ENCODE assay signal across 9 cellular contexts in the genomic region with DNA sequence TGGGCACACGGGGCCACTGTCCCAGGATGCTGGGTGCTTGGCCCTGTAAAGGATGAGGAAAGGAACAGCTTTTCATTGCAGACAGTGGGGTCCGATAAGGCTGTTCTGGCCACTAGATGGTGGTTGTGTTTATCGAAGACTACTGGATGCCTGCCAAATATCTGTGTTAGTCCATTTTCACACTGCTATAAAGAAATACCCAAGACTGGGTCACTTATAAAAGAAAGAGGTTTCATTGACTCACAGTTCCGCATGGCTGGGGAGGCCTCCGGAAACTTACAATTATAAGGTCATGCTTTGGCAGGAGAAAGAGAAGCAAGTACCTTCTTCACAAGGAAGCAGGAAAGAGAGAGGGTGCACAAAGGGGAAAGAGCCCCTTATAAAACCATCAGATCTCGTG. TPM values are rescaled to one million over a fixed set of nuclear protein-coding genes. Genes with fewer than 3 reads are reported as not detected.
DNase-seq lines count a peak whose midpoint lies in the region; ATAC-seq and TF ChIP-seq lines count a peak whose summit lies in the region.
"Had no signal": no experiment of that assay in that cellular context is flagged by ENCODE, and none has a peak within 500 bp of the region (broad histone marks: within the 10 kb centered on the region; RNA-seq: fewer than 3 reads in every experiment).

No MANE protein-coding gene starts in this region.

- ATAC-seq in aorta (ENCODE audit: low FRiP score) (no peak), WTC11 (no peak)

- H3K27ac Mint-ChIP-seq in chondrocyte (ENCODE audit: unreplicated experiment) (peak overlapping the region; percentile 46), neural progenitor cell (no peak overlapping the region), WTC11 (no peak overlapping the region)

- H3K4me1 Mint-ChIP-seq in chondrocyte (ENCODE audit: low read depth) (peaks cover 23% of the 10 kb centered on the region), neural progenitor cell (peaks cover 36% of the 10 kb centered on the region), WTC11 (peaks cover 11% of the 10 kb centered on the region)

- H3K4me1 ChIP-seq in neural progenitor cell (peaks cover 22% of the 10 kb centered on the region), aorta (ENCODE audit: control insufficient read depth in 1 of 2, insufficient read depth in 2 of 2, low read length in 2 of 2) (no peaks in the 10 kb centered on the region)

- intact Hi-C loops in aorta (cut with DNase I): loop anchor here (2.0 to 10.0 kb wide), 2 partner anchors 286 to 398 kb away; no protein-coding TSS in a partner anchor

- H3K36me3 ChIP-seq in neural progenitor cell (no peaks in the 10 kb centered on the region), aorta (ENCODE audit: control insufficient read depth in 1 of 2, insufficient read depth in 2 of 2, low read length in 1 of 2) (peaks cover 3 to 6% of the 10 kb centered on the region in 2 donors)

- no peak overlapping the region for H3K27ac ChIP-seq in neural progenitor cell
- H3K27ac ChIP-seq in aorta (ENCODE audit: low read depth in 1 of 2, low read length in 2 of 2): no peak overlapping the region

- DNase-seq in HK-2 (ENCODE audit: unreplicated experiment): peak; percentile 13
- peak; percentile 62 for DNase-seq in NCI-H748 (lab: John Stamatoyannopoulos, UW; ENCODE audit: unreplicated experiment)
- no peak for DNase-seq in chondrocyte (ENCODE audit: low spot score)
- no peak for DNase-seq in neural progenitor cell (ENCODE audit: low spot score)
- DNase-seq in aorta: no peak
- no peak for DNase-seq in effector CD4-positive, alpha-beta T cell
- no peak for DNase-seq in WTC11 (ENCODE audit: low spot score)
- DNase-seq: activated CD4-positive, alpha-beta T cell treated with anti-CD3 and anti-CD28 coated beads for 1 hour; NCI-H187 had no signal

- H3K4me3 Mint-ChIP-seq in chondrocyte (ENCODE audit: unreplicated experiment) (no peak overlapping the region), neural progenitor cell (no peak overlapping the region), WTC11 (no peak overlapping the region)

- H3K27me3 Mint-ChIP-seq in chondrocyte (ENCODE audit: low read depth) (no peaks in the 10 kb centered on the region), neural progenitor cell (ENCODE audit: insufficient read depth, low read depth) (peaks cover 2% of the 10 kb centered on the region), WTC11 (ENCODE audit: low read depth) (no peaks in the 10 kb centered on the region)

- POLR2A ChIA-PET in WTC11 (lab: Charles Lee): no interaction called here

- no peaks in the 10 kb centered on the region for H4K20me1 ChIP-seq in neural progenitor cell (ENCODE audit: low read depth)

- CTCF ChIA-PET in WTC11 (lab: Charles Lee): interaction anchor here (1.0 to 4.1 kb wide), 3 partner anchors 286 to 394 kb away, joined by 4 to 49 read pairs (median 4); no protein-coding TSS in a partner anchor

- H3K9me3 Mint-ChIP-seq in chondrocyte (ENCODE audit: low read depth) (no peaks in the 10 kb centered on the region), neural progenitor cell (no peaks in the 10 kb centered on the region), WTC11 (no peaks in the 10 kb centered on the region)

- no peak overlapping the region for H3K9ac ChIP-seq in neural progenitor cell

- TF ChIP-seq CTCF in chondrocyte (IDR thresholded peaks at IDR 0.05) (peak; percentile 35), neural progenitor cell (IDR thresholded peaks at IDR 0.05) (peak; percentile 6), WTC11 (IDR thresholded peaks at IDR 0.05) (no peak)

- H3K4me3 ChIP-seq in neural progenitor cell: no peak overlapping the region
- H3K4me3 ChIP-seq in aorta (ENCODE audit: low read length in 2 of 2): no peak overlapping the region

- peaks cover 12% of the 10 kb centered on the region for H3F3A ChIP-seq in neural progenitor cell (ENCODE audit: low read depth)

- H3K9me3 ChIP-seq in neural progenitor cell (ENCODE audit: low read depth) (no peaks in the 10 kb centered on the region), aorta (ENCODE audit: control insufficient read depth, low read length) (no peaks in the 10 kb centered on the region)

- H3K36me3 Mint-ChIP-seq in chondrocyte (ENCODE audit: low read depth) (peaks cover 6% of the 10 kb centered on the region), neural progenitor cell (peaks cover 6% of the 10 kb centered on the region), WTC11 (no peaks in the 10 kb centered on the region)

- H2AFZ ChIP-seq in neural progenitor cell (replicated peaks): no peak overlapping the region

- H3K4me2 ChIP-seq in neural progenitor cell: no peak overlapping the region

- WGBS in aorta, 2 donors: 39 to 53% methylated on average over 6 of the region's 6 CpGs

- no peaks in the 10 kb centered on the region for H3K79me2 ChIP-seq in neural progenitor cell (ENCODE audit: low read depth)

- no peaks in the 10 kb centered on the region for H3K27me3 ChIP-seq in neural progenitor cell
- no peaks in the 10 kb centered on the region for H3K27me3 ChIP-seq in aorta (ENCODE audit: control insufficient read depth in 1 of 2, insufficient read depth in 2 of 2, low read length in 1 of 2)

TF ChIP-seq in WTC11, 78 proteins besides CTCF, POLR2A, EP300 and RAD21:
- TF ChIP-seq ZNF317 (CRISPR knock-in tag; IDR thresholded peaks at IDR 0.05; ENCODE audit: borderline replicate concordance, low read depth) (no peak), KAT7 (CRISPR knock-in tag; IDR thresholded peaks at IDR 0.05; ENCODE audit: borderline replicate concordance) (no peak), MYBL2 (CRISPR knock-in tag; IDR thresholded peaks at IDR 0.05) (no peak)
TF ChIP-seq in WTC11: peak in this region for 0.

RNA-seq across cellular contexts. Expression of gene GARS1, which starts 32.2 kb away (rescaled TPM):
- total RNA-seq in chondrocyte: 224 to 583 TPM (median 581 TPM) in 3 replicates
- 95.9 and 116 TPM in 2 replicates for total RNA-seq in neural progenitor cell (ENCODE audit: low replicate concordance)
- 10 to 100 TPM; 56.5 to 73.8 TPM for total RNA-seq in aorta
- polyA plus RNA-seq in aorta: 10 to 100 TPM; 33.2 to 37.7 TPM
- total RNA-seq in WTC11 (2021): 142 to 236 TPM (median 158 TPM) in 3 replicates

RNA-seq across cellular contexts. Expression of gene GGCT, which starts 57.9 kb away (rescaled TPM):
- total RNA-seq in chondrocyte (24.4 to 31.5 TPM (median 25.6 TPM) in 3 replicates), neural progenitor cell (ENCODE audit: low replicate concordance) (97.1 and 160 TPM in 2 replicates), aorta (10 to 100 TPM; 16.7 to 22.5 TPM), WTC11 (2021) (95.4 to 106 TPM (median 101 TPM) in 3 replicates)
- 10 to 100 TPM; 29.4 to 64.2 TPM for polyA plus RNA-seq in aorta

Comparison
In these comparisons a context has a peak if more than half of its experiments do, and no peak if none do; other contexts are left out.
1. DNase-seq: peak in HK-2 (single experiment) and NCI-H748 (single experiment); none in chondrocyte (single experiment), neural progenitor cell (single experiment), aorta (0 of 2), effector CD4-positive, alpha-beta T cell (single experiment) and WTC11 (single experiment).